ENCODE assay signal across 23 cellular contexts in genomic region chr5:59600998-59601397, GRCh38.
"Had no signal": no experiment of that assay in that cellular context is flagged by ENCODE, and none has a peak within 500 bp of the region (broad histone marks: within the 10 kb centered on the region; RNA-seq: fewer than 3 reads in every experiment).

No MANE protein-coding gene starts in this region.

- H3K9me3 ChIP-seq: ascending aorta, esophagus muscularis mucosa, heart right ventricle, mucosa of descending colon, prostate gland, right lobe of liver, thoracic aorta, upper lobe of left lung had no signal

- ATAC-seq: heart right ventricle; left ventricle myocardium superior; mucosa of descending colon; naive thymus-derived CD4-positive, alpha-beta T cell; right lobe of liver; stimulated activated memory B cell treated with anti-CD40 and anti-IgM and Interleukin-4, amounts not matched to agents 10 μg/mL and 1 μg/mL and 100 μg/mL, for 72 hours had no signal

- H3K9me3 Mint-ChIP-seq: activated naive CD4-positive, alpha-beta T cell treated with anti-CD3 and anti-CD28 coated beads, Interleukin-2, amount 10 ng/mL, durations not matched to agents 7 days and 5 days; memory B cell; stimulated activated memory B cell treated with anti-CD40 and anti-IgM and Interleukin-4, amounts not matched to agents 10 μg/mL and 1 μg/mL and 100 μg/mL, for 72 hours had no signal

- H3K4me3 ChIP-seq: ascending aorta, esophagus muscularis mucosa, heart right ventricle, mucosa of descending colon, prostate gland, right lobe of liver, smooth muscle cell, thoracic aorta, upper lobe of left lung had no signal

- H3K36me3 ChIP-seq: ascending aorta, esophagus muscularis mucosa, heart right ventricle, prostate gland, right lobe of liver, thoracic aorta, upper lobe of left lung had no signal

- H3K4me2 ChIP-seq: smooth muscle cell had no signal

- H3K27me3 ChIP-seq: ascending aorta, esophagus muscularis mucosa, heart right ventricle, right lobe of liver, upper lobe of left lung had no signal

- H3K4me1 ChIP-seq: prostate gland had no signal

- DNase-seq: activated CD4-positive, alpha-beta T cell treated with anti-CD3 and anti-CD28 coated beads, Interleukin-2, amount 50 U/mL, for 1 hour; activated CD8-positive, alpha-beta memory T cell treated with anti-CD3 and anti-CD28 coated beads for 24 hours; activated CD8-positive, alpha-beta memory T cell treated with anti-CD3 and anti-CD28 coated beads, Interleukin-2, amount 50 U/mL, for 48 hours; activated effector memory CD4-positive, alpha-beta T cell treated with Interleukin-2 at 50 U/mL for 16 hours; activated naive CD4-positive, alpha-beta T cell treated with anti-CD3 and anti-CD28 coated beads, Interleukin-2, amount 10 ng/mL, durations not matched to agents 7 days and 5 days; activated T-cell treated with anti-CD3 and anti-CD28 coated beads, Interleukin-2, amount 50 U/mL, for 48 hours; cerebellar nuclear complex; cortex of kidney; heart right ventricle; left ventricle myocardium superior; mucosa of descending colon; naive thymus-derived CD4-positive, alpha-beta T cell; right lobe of liver; stimulated activated CD4-positive, alpha-beta T cell treated with anti-CD3 and anti-CD28 coated beads, Interleukin-4, amount 100 ng/mL, for 4 hours; T1000; upper lobe of left lung had no signal

- H3K27ac ChIP-seq: ascending aorta, esophagus muscularis mucosa, heart right ventricle, prostate gland, right lobe of liver, thoracic aorta, upper lobe of left lung had no signal

- H3K4me3 Mint-ChIP-seq: activated naive CD4-positive, alpha-beta T cell treated with anti-CD3 and anti-CD28 coated beads, Interleukin-2, amount 10 ng/mL, durations not matched to agents 7 days and 5 days; memory B cell; naive thymus-derived CD4-positive, alpha-beta T cell; stimulated activated memory B cell treated with anti-CD40 and anti-IgM and Interleukin-4, amounts not matched to agents 10 μg/mL and 1 μg/mL and 100 μg/mL, for 72 hours had no signal

- H3K36me3 Mint-ChIP-seq: activated naive CD4-positive, alpha-beta T cell treated with anti-CD3 and anti-CD28 coated beads, Interleukin-2, amount 10 ng/mL, durations not matched to agents 7 days and 5 days; naive thymus-derived CD4-positive, alpha-beta T cell; stimulated activated memory B cell treated with anti-CD40 and anti-IgM and Interleukin-4, amounts not matched to agents 10 μg/mL and 1 μg/mL and 100 μg/mL, for 72 hours had no signal

- H3K27me3 Mint-ChIP-seq: activated naive CD4-positive, alpha-beta T cell treated with anti-CD3 and anti-CD28 coated beads, Interleukin-2, amount 10 ng/mL, durations not matched to agents 7 days and 5 days; memory B cell; stimulated activated memory B cell treated with anti-CD40 and anti-IgM and Interleukin-4, amounts not matched to agents 10 μg/mL and 1 μg/mL and 100 μg/mL, for 72 hours had no signal

- H3K27ac Mint-ChIP-seq: activated naive CD4-positive, alpha-beta T cell treated with anti-CD3 and anti-CD28 coated beads, Interleukin-2, amount 10 ng/mL, durations not matched to agents 7 days and 5 days; naive thymus-derived CD4-positive, alpha-beta T cell had no signal
